Comparison of ENCODE assay signal across 1 cellular context in the genomic region with DNA sequence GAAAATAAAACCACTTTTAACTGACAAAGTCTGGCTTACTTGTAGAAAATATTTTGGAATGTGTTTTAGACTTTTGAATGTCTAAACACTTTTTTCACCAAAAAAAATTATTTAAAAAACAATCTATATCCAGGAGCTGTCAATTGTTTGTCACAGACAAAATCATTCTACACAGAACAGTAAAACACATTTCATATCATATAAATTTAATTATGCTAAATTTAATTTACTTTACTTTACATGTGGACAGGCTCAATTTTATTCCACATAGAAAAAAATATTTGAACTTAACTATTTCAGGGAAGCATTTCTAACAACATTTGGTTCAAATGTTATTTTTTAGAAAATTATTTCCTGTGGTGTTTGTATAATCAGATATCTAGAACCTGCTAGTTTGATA.
TF ChIP-seq lines count a peak whose summit lies in the region.

No MANE protein-coding gene starts in this region.

TF ChIP-seq in SK-N-SH, 30 proteins besides CTCF, POLR2A, EP300 and RAD21 (continued from another document):
- TF ChIP-seq, protein P1, sequence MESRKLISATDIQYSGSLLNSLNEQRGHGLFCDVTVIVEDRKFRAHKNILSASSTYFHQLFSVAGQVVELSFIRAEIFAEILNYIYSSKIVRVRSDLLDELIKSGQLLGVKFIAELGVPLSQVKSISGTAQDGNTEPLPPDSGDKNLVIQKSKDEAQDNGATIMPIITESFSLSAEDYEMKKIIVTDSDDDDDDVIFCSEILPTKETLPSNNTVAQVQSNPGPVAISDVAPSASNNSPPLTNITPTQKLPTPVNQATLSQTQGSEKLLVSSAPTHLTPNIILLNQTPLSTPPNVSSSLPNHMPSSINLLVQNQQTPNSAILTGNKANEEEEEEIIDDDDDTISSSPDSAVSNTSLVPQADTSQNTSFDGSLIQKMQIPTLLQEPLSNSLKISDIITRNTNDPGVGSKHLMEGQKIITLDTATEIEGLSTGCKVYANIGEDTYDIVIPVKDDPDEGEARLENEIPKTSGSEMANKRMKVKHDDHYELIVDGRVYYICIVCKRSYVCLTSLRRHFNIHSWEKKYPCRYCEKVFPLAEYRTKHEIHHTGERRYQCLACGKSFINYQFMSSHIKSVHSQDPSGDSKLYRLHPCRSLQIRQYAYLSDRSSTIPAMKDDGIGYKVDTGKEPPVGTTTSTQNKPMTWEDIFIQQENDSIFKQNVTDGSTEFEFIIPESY (IDR thresholded peaks at IDR 0.05; ENCODE audit: borderline replicate concordance, low read depth), result no peak
- TF ChIP-seq RXRA (IDR thresholded peaks at IDR 0.05; ENCODE audit: borderline replicate concordance, low read depth) (no peak), NRF1 (IDR thresholded peaks at IDR 0.05; ENCODE audit: low read depth, low read length) (no peak), FOXJ3 (CRISPR knock-in tag; IDR thresholded peaks at IDR 0.05) (no peak), YY1 (IDR thresholded peaks at IDR 0.05; ENCODE audit: low read depth) (no peak), FOXM1 (IDR thresholded peaks at IDR 0.05; ENCODE audit: low read depth) (no peak)
